ENCODE assay signal across 1 cellular context in genomic region chr2:202114798-202115197, GRCh38.
TF ChIP-seq lines count a peak whose summit lies in the region.

No MANE protein-coding gene starts in this region.

TF ChIP-seq in HepG2, 621 proteins besides CTCF, POLR2A, EP300 and RAD21:
- TF ChIP-seq ZBTB40 (IDR thresholded peaks at IDR 0.05) (0 out of 2 replicates have a peak, but pooled peaks have one; percentile 42), ZBTB40 (CRISPR knock-in tag; IDR thresholded peaks at IDR 0.05) (no peak), NR1H2 (CRISPR knock-in tag; IDR thresholded peaks at IDR 0.05; ENCODE audit: borderline replicate concordance, low read depth) (no peak), ZNF280D (CRISPR knock-in tag; IDR thresholded peaks at IDR 0.05) (no peak)
